Comparison of ENCODE assay signal across 15 cellular contexts in the genomic region with DNA sequence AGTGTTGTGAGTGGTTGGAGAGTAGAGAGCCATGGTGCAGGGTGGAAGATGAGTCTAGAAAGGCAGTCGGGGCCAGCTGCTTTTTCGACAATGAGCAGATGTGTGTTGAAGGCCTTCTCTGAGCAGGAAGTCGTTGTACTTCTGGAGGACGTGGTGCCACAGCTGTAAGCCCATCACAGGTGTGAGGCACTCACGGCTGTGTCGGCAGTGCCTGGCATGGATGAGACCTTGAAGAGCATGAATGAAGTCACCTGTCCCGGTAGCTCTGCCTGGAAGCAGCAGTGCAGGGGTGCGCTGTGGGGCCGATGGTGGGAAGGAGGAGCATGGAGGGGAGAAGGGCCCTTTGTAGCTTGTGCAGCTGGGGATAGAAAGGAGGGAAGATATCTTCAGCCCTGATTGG.
"Had no signal": no experiment of that assay in that cellular context is flagged by ENCODE, and none has a peak within 500 bp of the region (broad histone marks: within the 10 kb centered on the region; RNA-seq: fewer than 3 reads in every experiment).

No MANE protein-coding gene starts in this region.

- DNase-seq: activated CD4-positive, alpha-beta T cell treated with anti-CD3 and anti-CD28 coated beads for 4 hours; activated naive CD8-positive, alpha-beta T cell treated with anti-CD3 and anti-CD28 coated beads, Interleukin-2, amount 10 ng/mL, durations not matched to agents 7 days and 5 days; colonic mucosa; effector CD8-positive, alpha-beta T cell; foreskin melanocyte; kidney glomerular epithelial cell; mesenchymal stem cell; T-helper 2 cell; testis had no signal

- H3K27ac ChIP-seq: ascending aorta, colonic mucosa, right lobe of liver, testis had no signal

- H3K27ac Mint-ChIP-seq: activated naive CD8-positive, alpha-beta T cell treated with anti-CD3 and anti-CD28 coated beads, Interleukin-2, amount 10 ng/mL, durations not matched to agents 7 days and 5 days; activated T-helper 1 cell treated with anti-CD3 and anti-CD28 coated beads, Interleukin-12 subunit alpha, Interleukin-12 subunit beta, Interleukin-2, Interleukin-4 antibody, amounts not matched to agents 30 ng/mL and 10 ng/mL and 1 ng/mL, durations not matched to agents 14 hours and 24 hours and 36 hours; natural killer cell treated with Interleukin-12 subunit alpha and Interleukin-12 subunit beta and Interleukin-15 and Interleukin-18, amount 100 ng/mL, for 72 hours; stimulated activated naive CD8-positive, alpha-beta T cell treated with anti-CD3 and anti-CD28 coated beads, Interleukin-15, Interleukin-2, amounts not matched to agents 100 ng/mL and 50 ng/mL, for 24 hours had no signal

- H3K4me1 ChIP-seq: ascending aorta, colonic mucosa, right lobe of liver had no signal

- H3K4me3 Mint-ChIP-seq: activated naive CD8-positive, alpha-beta T cell treated with anti-CD3 and anti-CD28 coated beads, Interleukin-2, amount 10 ng/mL, durations not matched to agents 7 days and 5 days; activated T-helper 1 cell treated with anti-CD3 and anti-CD28 coated beads, Interleukin-12 subunit alpha, Interleukin-12 subunit beta, Interleukin-2, Interleukin-4 antibody, amounts not matched to agents 30 ng/mL and 10 ng/mL and 1 ng/mL, durations not matched to agents 14 hours and 24 hours and 36 hours; natural killer cell treated with Interleukin-12 subunit alpha and Interleukin-12 subunit beta and Interleukin-15 and Interleukin-18, amount 100 ng/mL, for 72 hours; stimulated activated naive CD8-positive, alpha-beta T cell treated with anti-CD3 and anti-CD28 coated beads, Interleukin-15, Interleukin-2, amounts not matched to agents 100 ng/mL and 50 ng/mL, for 24 hours had no signal

- H3K36me3 ChIP-seq: ascending aorta, colonic mucosa, right lobe of liver had no signal

- ATAC-seq: natural killer cell treated with Interleukin-12 subunit alpha and Interleukin-12 subunit beta and Interleukin-15 and Interleukin-18, amount 100 ng/mL, for 72 hours; right lobe of liver had no signal

- H3K4me3 ChIP-seq: ascending aorta, colonic mucosa, right lobe of liver, smooth muscle cell, testis had no signal

- H3K9me3 Mint-ChIP-seq: activated naive CD8-positive, alpha-beta T cell treated with anti-CD3 and anti-CD28 coated beads, Interleukin-2, amount 10 ng/mL, durations not matched to agents 7 days and 5 days; activated T-helper 1 cell treated with anti-CD3 and anti-CD28 coated beads, Interleukin-12 subunit alpha, Interleukin-12 subunit beta, Interleukin-2, Interleukin-4 antibody, amounts not matched to agents 30 ng/mL and 10 ng/mL and 1 ng/mL, durations not matched to agents 14 hours and 24 hours and 36 hours; natural killer cell treated with Interleukin-12 subunit alpha and Interleukin-12 subunit beta and Interleukin-15 and Interleukin-18, amount 100 ng/mL, for 72 hours; stimulated activated naive CD8-positive, alpha-beta T cell treated with anti-CD3 and anti-CD28 coated beads, Interleukin-15, Interleukin-2, amounts not matched to agents 100 ng/mL and 50 ng/mL, for 24 hours had no signal

- H3K36me3 Mint-ChIP-seq: activated naive CD8-positive, alpha-beta T cell treated with anti-CD3 and anti-CD28 coated beads, Interleukin-2, amount 10 ng/mL, durations not matched to agents 7 days and 5 days; natural killer cell treated with Interleukin-12 subunit alpha and Interleukin-12 subunit beta and Interleukin-15 and Interleukin-18, amount 100 ng/mL, for 72 hours had no signal

- H3K9me3 ChIP-seq: ascending aorta, colonic mucosa, right lobe of liver, testis had no signal

- H3K4me2 ChIP-seq: smooth muscle cell had no signal

- H3K4me1 Mint-ChIP-seq: activated naive CD8-positive, alpha-beta T cell treated with anti-CD3 and anti-CD28 coated beads, Interleukin-2, amount 10 ng/mL, durations not matched to agents 7 days and 5 days had no signal

- H3K27me3 ChIP-seq: ascending aorta, colonic mucosa, right lobe of liver, testis had no signal
